In the genomic region with DNA sequence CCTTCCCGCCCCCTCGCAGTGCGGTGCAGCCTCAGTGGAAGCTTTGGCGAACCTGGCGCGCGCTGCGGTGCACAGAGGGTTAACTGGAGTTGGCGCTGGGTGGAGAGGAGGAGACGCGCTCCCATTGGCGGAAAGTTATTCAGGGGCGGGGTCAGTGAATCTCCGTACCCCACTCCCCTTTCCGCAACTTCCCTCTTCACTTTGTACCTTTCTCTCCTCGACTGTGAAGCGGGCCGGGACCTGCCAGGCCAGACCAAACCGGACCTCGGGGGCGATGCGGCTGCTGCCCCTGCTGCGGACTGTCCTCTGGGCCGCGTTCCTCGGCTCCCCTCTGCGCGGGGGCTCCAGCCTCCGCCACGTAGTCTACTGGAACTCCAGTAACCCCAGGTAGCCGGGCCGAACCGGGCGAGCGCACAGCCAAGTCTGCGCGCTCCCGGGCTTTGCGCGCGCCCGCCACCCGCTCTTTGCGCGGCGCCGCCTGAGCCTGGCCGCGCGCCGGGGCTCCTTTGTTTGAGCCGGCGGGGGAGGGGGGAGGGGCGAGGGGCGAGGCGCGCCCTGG, we compare ENCODE assay signal across 8 cellular contexts. TPM values are rescaled to one million over a fixed set of nuclear protein-coding genes. Genes with fewer than 3 reads are reported as not detected.
DNase-seq lines count a peak whose midpoint lies in the region; ATAC-seq and TF ChIP-seq lines count a peak whose summit lies in the region.

EFNA4 (plus strand) TSS at position 191 of the 559 bp plus-strand sequence; CDS start at position 275, 84 bp downstream.

- H3K27ac ChIP-seq in fibroblast of lung (ENCODE audit: insufficient read depth, low read length): peak within 1 kb of the TSS; percentile 43

- intact Hi-C loops in activated T-helper 1 cell treated with anti-CD3 and anti-CD28 coated beads, Interleukin-12 subunit alpha, Interleukin-12 subunit beta, Interleukin-2, Interleukin-4 antibody, amounts not matched to agents 30 ng/mL and 10 ng/mL and 1 ng/mL, durations not matched to agents 14 hours and 24 hours and 36 hours (cut with micrococcal nuclease): loop anchor here (1.0 to 5.0 kb wide), 9 partner anchors 8 to 505 kb away; partner anchors contain the start of genes ADAR, EFNA3, KRTCAP2 and SLC50A1

- H3K4me1 ChIP-seq in fibroblast of lung (ENCODE audit: control insufficient read depth, extremely low read depth, insufficient read depth, low read length): peaks cover 10% of the 10 kb centered on the region

- peak; percentile 44 for DNase-seq in COR-L47 (lab: John Stamatoyannopoulos, UW)
- peak in 68 of 76 experiments; percentile 12 to 78 (median 62) for DNase-seq in HUDEP-2 (lab: John Stamatoyannopoulos, UW; ENCODE audit: unreplicated experiment in 76 of 76)
- peak; percentile 75 for DNase-seq in RPMI7951 (ENCODE audit: low read depth)
- DNase-seq in activated T-helper 1 cell treated with anti-CD3 and anti-CD28 coated beads, Interleukin-12 subunit alpha, Interleukin-12 subunit beta, Interleukin-2, Interleukin-4 antibody, amounts not matched to agents 30 ng/mL and 10 ng/mL and 1 ng/mL, durations not matched to agents 14 hours and 24 hours and 36 hours (ENCODE audit: low spot score): peak; percentile 83
- peak; percentile 75 to 83 for DNase-seq in fibroblast of lung (ENCODE audit: low read depth in 2 of 2)
- peak; percentile 85 for DNase-seq in natural killer cell treated with Interleukin-12 subunit alpha and Interleukin-12 subunit beta and Interleukin-15 and Interleukin-18, amount 100 ng/mL, for 72 hours (ENCODE audit: low spot score)

- H3K27me3 ChIP-seq in fibroblast of lung (ENCODE audit: control insufficient read depth, insufficient read depth, low read length): no peaks in the 10 kb centered on the region

- H3K79me2 ChIP-seq in fibroblast of lung (ENCODE audit: control insufficient read depth, insufficient read depth, low read length): no peaks in the 10 kb centered on the region

- peak within 1 kb of the TSS; percentile 92 for H2AFZ ChIP-seq in fibroblast of lung (ENCODE audit: low read length)

- peaks cover 8% of the 10 kb centered on the region for H3K36me3 Mint-ChIP-seq in activated T-helper 1 cell treated with anti-CD3 and anti-CD28 coated beads, Interleukin-12 subunit alpha, Interleukin-12 subunit beta, Interleukin-2, Interleukin-4 antibody, amounts not matched to agents 30 ng/mL and 10 ng/mL and 1 ng/mL, durations not matched to agents 14 hours and 24 hours and 36 hours (ENCODE audit: low read depth)
- H3K36me3 Mint-ChIP-seq in natural killer cell treated with Interleukin-12 subunit alpha and Interleukin-12 subunit beta and Interleukin-15 and Interleukin-18, amount 100 ng/mL, for 72 hours: no peaks in the 10 kb centered on the region
- peaks cover 7% of the 10 kb centered on the region for H3K36me3 Mint-ChIP-seq in stimulated activated naive CD8-positive, alpha-beta T cell treated with anti-CD3 and anti-CD28 coated beads, Interleukin-15, Interleukin-2, amounts not matched to agents 100 ng/mL and 50 ng/mL, for 24 hours (ENCODE audit: low read depth)

- H3K4me2 ChIP-seq in fibroblast of lung (ENCODE audit: extremely low read depth, insufficient read depth, low read length): peak within 1 kb of the TSS; percentile 88

- no peak for TF ChIP-seq CTCF in fibroblast of lung (conservative IDR thresholded peaks at IDR 0.05 in 1 of 2, IDR thresholded peaks at IDR 0.05 in 1 of 2; ENCODE audit: low read depth in 1 of 2, low read length in 2 of 2)

- H3K36me3 ChIP-seq in fibroblast of lung (ENCODE audit: control insufficient read depth, insufficient read depth, low read length): peaks cover 2% of the 10 kb centered on the region

- H3K9me3 ChIP-seq in fibroblast of lung (ENCODE audit: control insufficient read depth, insufficient read depth, low read depth, low read length): no peaks in the 10 kb centered on the region

- peaks cover 31% of the 10 kb centered on the region for H3K4me1 Mint-ChIP-seq in activated T-helper 1 cell treated with anti-CD3 and anti-CD28 coated beads, Interleukin-12 subunit alpha, Interleukin-12 subunit beta, Interleukin-2, Interleukin-4 antibody, amounts not matched to agents 30 ng/mL and 10 ng/mL and 1 ng/mL, durations not matched to agents 14 hours and 24 hours and 36 hours (ENCODE audit: low read depth)
- H3K4me1 Mint-ChIP-seq in natural killer cell treated with Interleukin-12 subunit alpha and Interleukin-12 subunit beta and Interleukin-15 and Interleukin-18, amount 100 ng/mL, for 72 hours (ENCODE audit: low read depth in 2 of 2): peaks cover 25 to 26% of the 10 kb centered on the region in 2 donors
- H3K4me1 Mint-ChIP-seq in stimulated activated naive CD8-positive, alpha-beta T cell treated with anti-CD3 and anti-CD28 coated beads, Interleukin-15, Interleukin-2, amounts not matched to agents 100 ng/mL and 50 ng/mL, for 24 hours (ENCODE audit: low read depth): peaks cover 30% of the 10 kb centered on the region

- peak within 1 kb of the TSS; percentile 70 to 92 (median 87) for H3K4me3 ChIP-seq in fibroblast of lung (replicated peaks in 1 of 4; ENCODE audit: control extremely low read depth in 1 of 4, insufficient read depth in 1 of 4, low read depth in 3 of 4, low read length in 4 of 4)

- H3K9ac ChIP-seq in fibroblast of lung (ENCODE audit: insufficient read depth, low read length): peak within 1 kb of the TSS; percentile 77

- ATAC-seq in GM19463 (IDR thresholded peaks at IDR 0.05; ENCODE audit: unreplicated experiment): peak; percentile 75
- ATAC-seq in natural killer cell treated with Interleukin-12 subunit alpha and Interleukin-12 subunit beta and Interleukin-15 and Interleukin-18, amount 100 ng/mL, for 72 hours: peak; percentile 91 to 93

- H3K9me3 Mint-ChIP-seq in activated T-helper 1 cell treated with anti-CD3 and anti-CD28 coated beads, Interleukin-12 subunit alpha, Interleukin-12 subunit beta, Interleukin-2, Interleukin-4 antibody, amounts not matched to agents 30 ng/mL and 10 ng/mL and 1 ng/mL, durations not matched to agents 14 hours and 24 hours and 36 hours: no peaks in the 10 kb centered on the region
- H3K9me3 Mint-ChIP-seq in natural killer cell treated with Interleukin-12 subunit alpha and Interleukin-12 subunit beta and Interleukin-15 and Interleukin-18, amount 100 ng/mL, for 72 hours: no peaks in the 10 kb centered on the region
- H3K9me3 Mint-ChIP-seq in stimulated activated naive CD8-positive, alpha-beta T cell treated with anti-CD3 and anti-CD28 coated beads, Interleukin-15, Interleukin-2, amounts not matched to agents 100 ng/mL and 50 ng/mL, for 24 hours: no peaks in the 10 kb centered on the region

- H3K4me3 Mint-ChIP-seq in activated T-helper 1 cell treated with anti-CD3 and anti-CD28 coated beads, Interleukin-12 subunit alpha, Interleukin-12 subunit beta, Interleukin-2, Interleukin-4 antibody, amounts not matched to agents 30 ng/mL and 10 ng/mL and 1 ng/mL, durations not matched to agents 14 hours and 24 hours and 36 hours: peak within 1 kb of the TSS; percentile 93
- H3K4me3 Mint-ChIP-seq in natural killer cell treated with Interleukin-12 subunit alpha and Interleukin-12 subunit beta and Interleukin-15 and Interleukin-18, amount 100 ng/mL, for 72 hours: peak within 1 kb of the TSS; percentile 95
- H3K4me3 Mint-ChIP-seq in stimulated activated naive CD8-positive, alpha-beta T cell treated with anti-CD3 and anti-CD28 coated beads, Interleukin-15, Interleukin-2, amounts not matched to agents 100 ng/mL and 50 ng/mL, for 24 hours: peak within 1 kb of the TSS; percentile 79

- H3K27ac Mint-ChIP-seq in activated T-helper 1 cell treated with anti-CD3 and anti-CD28 coated beads, Interleukin-12 subunit alpha, Interleukin-12 subunit beta, Interleukin-2, Interleukin-4 antibody, amounts not matched to agents 30 ng/mL and 10 ng/mL and 1 ng/mL, durations not matched to agents 14 hours and 24 hours and 36 hours: peak within 1 kb of the TSS; percentile 79
- H3K27ac Mint-ChIP-seq in natural killer cell treated with Interleukin-12 subunit alpha and Interleukin-12 subunit beta and Interleukin-15 and Interleukin-18, amount 100 ng/mL, for 72 hours: peak within 1 kb of the TSS in 1 of 2 donors; percentile 49
- peak within 1 kb of the TSS; percentile 32 for H3K27ac Mint-ChIP-seq in stimulated activated naive CD8-positive, alpha-beta T cell treated with anti-CD3 and anti-CD28 coated beads, Interleukin-15, Interleukin-2, amounts not matched to agents 100 ng/mL and 50 ng/mL, for 24 hours

- no peaks in the 10 kb centered on the region for H4K20me1 ChIP-seq in fibroblast of lung (ENCODE audit: control insufficient read depth, extremely low read depth, insufficient read depth, low read length)

- H3K27me3 Mint-ChIP-seq in activated T-helper 1 cell treated with anti-CD3 and anti-CD28 coated beads, Interleukin-12 subunit alpha, Interleukin-12 subunit beta, Interleukin-2, Interleukin-4 antibody, amounts not matched to agents 30 ng/mL and 10 ng/mL and 1 ng/mL, durations not matched to agents 14 hours and 24 hours and 36 hours (ENCODE audit: insufficient read depth): no peaks in the 10 kb centered on the region
- no peaks in the 10 kb centered on the region for H3K27me3 Mint-ChIP-seq in natural killer cell treated with Interleukin-12 subunit alpha and Interleukin-12 subunit beta and Interleukin-15 and Interleukin-18, amount 100 ng/mL, for 72 hours
- no peaks in the 10 kb centered on the region for H3K27me3 Mint-ChIP-seq in stimulated activated naive CD8-positive, alpha-beta T cell treated with anti-CD3 and anti-CD28 coated beads, Interleukin-15, Interleukin-2, amounts not matched to agents 100 ng/mL and 50 ng/mL, for 24 hours

RNA-seq across cellular contexts. Expression of gene EFNA4, which starts in this region (rescaled TPM):
- total RNA-seq in RPMI7951 (2014; rRNA removed; shearing (Covaris generic)): 4.7 and 5.8 TPM in 2 replicates
- total RNA-seq in activated T-helper 1 cell treated with anti-CD3 and anti-CD28 coated beads, Interleukin-12 subunit alpha, Interleukin-12 subunit beta, Interleukin-2, Interleukin-4 antibody, amounts not matched to agents 30 ng/mL and 10 ng/mL and 1 ng/mL, durations not matched to agents 14 hours and 24 hours and 36 hours: 5.7 and 6.8 TPM in 2 replicates
- total RNA-seq in fibroblast of lung: 2.8 and 3.8 TPM in 2 replicates
- 2.6 and 4.3 TPM in 2 replicates for polyA plus RNA-seq in fibroblast of lung
- polyA plus RNA-seq in fibroblast of lung (2012): 3.6 and 3.9 TPM in 2 replicates
- 3.3 and 8.4 TPM in 2 replicates for polyA minus RNA-seq in fibroblast of lung (ENCODE audit: low replicate concordance)
- 1 to 10 TPM; 1.7 to 4.7 TPM for total RNA-seq in natural killer cell treated with Interleukin-12 subunit alpha and Interleukin-12 subunit beta and Interleukin-15 and Interleukin-18, amount 100 ng/mL, for 72 hours

Comparison
In these comparisons a context has a peak if more than half of its experiments do, and no peak if none do; other contexts are left out.
1. Peak in every context shown above with its lines: DNase-seq, ATAC-seq, H3K4me3 ChIP-seq and H3K27ac ChIP-seq.